In the genomic region with DNA sequence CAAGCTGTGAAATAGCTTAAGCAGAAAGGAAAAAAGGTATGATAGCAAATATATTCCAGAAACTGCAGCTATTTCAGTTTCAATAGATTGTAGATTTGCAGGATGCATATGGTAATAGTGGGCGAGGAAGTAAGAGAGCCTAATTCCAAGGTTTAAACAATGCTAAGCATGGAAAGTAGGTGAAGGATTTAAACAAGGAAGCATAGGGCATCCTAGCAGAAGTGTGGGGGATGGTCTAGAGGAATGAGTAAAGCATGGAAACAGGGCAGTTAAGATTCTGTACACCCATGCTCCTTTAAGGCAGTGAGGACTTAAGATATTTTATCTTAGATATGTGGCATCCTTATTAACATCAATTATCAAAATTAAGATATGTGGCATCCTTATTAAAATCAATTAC, we compare ENCODE assay signal across 9 cellular contexts. TPM values are rescaled to one million over a fixed set of nuclear protein-coding genes. Genes with fewer than 3 reads are reported as not detected.
DNase-seq lines count a peak whose midpoint lies in the region; ATAC-seq and TF ChIP-seq lines count a peak whose summit lies in the region.
"Had no signal": no experiment of that assay in that cellular context is flagged by ENCODE, and none has a peak within 500 bp of the region (broad histone marks: within the 10 kb centered on the region; RNA-seq: fewer than 3 reads in every experiment).

No MANE protein-coding gene starts in this region.

- H3K27ac ChIP-seq in Peyer's patch, result no peak overlapping the region
- no peak overlapping the region for H3K27ac ChIP-seq in psoas muscle

- TF ChIP-seq CTCF in Peyer's patch (IDR thresholded peaks at IDR 0.05), result no peak
- TF ChIP-seq CTCF in psoas muscle (IDR thresholded peaks at IDR 0.05), result no peak

- 69 to 78% (median 70%) methylated on average over 1 of the region's 1 CpG for WGBS in psoas muscle, 3 donors

- DNase-seq in H4 (ENCODE audit: low spot score) (peak; percentile 9), Peyer's patch (no peak), erythroblast (lab: John Stamatoyannopoulos, UW) (peak; percentile 34 to 47), psoas muscle (no peak), HCEC 1CT (no peak), NCI-H146 treated with DMSO at 0.1 percent for 48 hours (lab: John Stamatoyannopoulos, UW; ENCODE audit: unreplicated experiment) (no peak), NCI-H2196 treated with DMSO at 0.1 percent for 48 hours (lab: John Stamatoyannopoulos, UW; ENCODE audit: unreplicated experiment) (no peak)
- DNase-seq: activated CD4-positive, alpha-beta T cell treated with anti-CD3 and anti-CD28 coated beads for 1 hour had no signal

- TF ChIP-seq POLR2A in Peyer's patch (IDR thresholded peaks at IDR 0.05), result no peak
- no peak for TF ChIP-seq POLR2A in erythroblast (IDR thresholded peaks at IDR 0.05; ENCODE audit: low read length)

- intact Hi-C loops in psoas muscle (cut with DNase I), result loop anchor here in 1 of 2 donors (10.0 kb wide), 1 partner anchor 360 kb away; no protein-coding TSS in a partner anchor

- H3K4me1 ChIP-seq in Peyer's patch, result peaks cover 0 to 55% (median 10%) of the 10 kb centered on the region in 4 donors
- peaks cover 40% of the 10 kb centered on the region for H3K4me1 ChIP-seq in psoas muscle

- H3K36me3 ChIP-seq in Peyer's patch (peaks cover 0 to 18% (median 0%) of the 10 kb centered on the region in 3 donors), psoas muscle (ENCODE audit: insufficient read depth in 1 of 2, low read depth in 1 of 2) (peaks cover 7 to 15% of the 10 kb centered on the region in 2 donors)

- no peaks in the 10 kb centered on the region for H3K9me3 ChIP-seq in Peyer's patch
- H3K9me3 ChIP-seq in psoas muscle, result no peaks in the 10 kb centered on the region

- ATAC-seq in psoas muscle, result no peak
- no peak for ATAC-seq in GM19397 (IDR thresholded peaks at IDR 0.05; ENCODE audit: unreplicated experiment)

- H3K4me3 ChIP-seq in Peyer's patch (peak overlapping the region in 3 of 4 donors; percentile 4 to 100 (median 96)), psoas muscle (peak overlapping the region; percentile 92)

- no peaks in the 10 kb centered on the region for H3K27me3 ChIP-seq in Peyer's patch
- no peaks in the 10 kb centered on the region for H3K27me3 ChIP-seq in psoas muscle (ENCODE audit: insufficient read depth in 3 of 3, low read length in 2 of 3)

RNA-seq across cellular contexts. Expression of a gene that starts 2.6 kb away (rescaled TPM):
- 39.6 and 47.5 TPM in 2 replicates for total RNA-seq in H4 (2014; rRNA removed; shearing (Covaris generic))
- total RNA-seq in Peyer's patch, result 100 to 1,000 TPM in 2 of 4 donors, 10 to 100 TPM in 2; 84.8 to 248 (median 104) TPM
- total RNA-seq in psoas muscle, result 10 to 100 TPM; 27.6 to 49.9 (median 41.9) TPM
- 10 to 100 TPM; 29.7 to 80.6 (median 36.1) TPM for polyA plus RNA-seq in psoas muscle

Comparison
In these comparisons a context has a peak if more than half of its experiments do, and no peak if none do; other contexts are left out.
1. DNase-seq: peak in H4 (single experiment) and erythroblast (2 of 2); none in Peyer's patch (0 of 3), psoas muscle (0 of 2), HCEC 1CT (single experiment), NCI-H146 treated with DMSO at 0.1 percent for 48 hours (single experiment) and NCI-H2196 treated with DMSO at 0.1 percent for 48 hours (single experiment).